In the genomic region with DNA sequence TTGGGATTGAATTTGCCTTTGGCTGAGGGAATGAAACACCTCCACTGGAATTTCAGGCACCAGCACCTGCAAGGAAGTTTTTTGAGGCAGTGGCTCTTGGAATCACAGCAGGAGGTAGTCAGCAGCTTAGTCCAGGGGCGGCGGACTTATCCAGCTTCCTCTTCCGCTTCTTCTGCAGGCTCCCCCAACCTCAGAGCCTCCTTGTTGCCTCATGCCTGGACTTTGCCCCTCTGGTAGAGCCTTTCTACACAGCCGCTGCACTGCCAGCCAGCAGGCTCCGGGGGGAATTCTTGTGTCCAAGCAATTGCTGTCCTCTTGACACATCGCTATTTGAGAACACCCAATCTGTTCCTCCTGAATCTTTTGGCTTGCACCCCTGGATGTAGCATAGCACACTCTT, we compare ENCODE assay signal across 1 cellular context.
TF ChIP-seq lines count a peak whose summit lies in the region.

No MANE protein-coding gene starts in this region.

TF ChIP-seq in HepG2, 621 proteins besides CTCF, POLR2A, EP300 and RAD21 (continued from another document and continues in another):
- TF ChIP-seq, protein P1, sequence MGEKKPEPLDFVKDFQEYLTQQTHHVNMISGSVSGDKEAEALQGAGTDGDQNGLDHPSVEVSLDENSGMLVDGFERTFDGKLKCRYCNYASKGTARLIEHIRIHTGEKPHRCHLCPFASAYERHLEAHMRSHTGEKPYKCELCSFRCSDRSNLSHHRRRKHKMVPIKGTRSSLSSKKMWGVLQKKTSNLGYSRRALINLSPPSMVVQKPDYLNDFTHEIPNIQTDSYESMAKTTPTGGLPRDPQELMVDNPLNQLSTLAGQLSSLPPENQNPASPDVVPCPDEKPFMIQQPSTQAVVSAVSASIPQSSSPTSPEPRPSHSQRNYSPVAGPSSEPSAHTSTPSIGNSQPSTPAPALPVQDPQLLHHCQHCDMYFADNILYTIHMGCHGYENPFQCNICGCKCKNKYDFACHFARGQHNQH (CRISPR knock-in tag; IDR thresholded peaks at IDR 0.05), result peak; percentile 47; the same call in 1 of the 2 replicates
- TF ChIP-seq, protein P2, sequence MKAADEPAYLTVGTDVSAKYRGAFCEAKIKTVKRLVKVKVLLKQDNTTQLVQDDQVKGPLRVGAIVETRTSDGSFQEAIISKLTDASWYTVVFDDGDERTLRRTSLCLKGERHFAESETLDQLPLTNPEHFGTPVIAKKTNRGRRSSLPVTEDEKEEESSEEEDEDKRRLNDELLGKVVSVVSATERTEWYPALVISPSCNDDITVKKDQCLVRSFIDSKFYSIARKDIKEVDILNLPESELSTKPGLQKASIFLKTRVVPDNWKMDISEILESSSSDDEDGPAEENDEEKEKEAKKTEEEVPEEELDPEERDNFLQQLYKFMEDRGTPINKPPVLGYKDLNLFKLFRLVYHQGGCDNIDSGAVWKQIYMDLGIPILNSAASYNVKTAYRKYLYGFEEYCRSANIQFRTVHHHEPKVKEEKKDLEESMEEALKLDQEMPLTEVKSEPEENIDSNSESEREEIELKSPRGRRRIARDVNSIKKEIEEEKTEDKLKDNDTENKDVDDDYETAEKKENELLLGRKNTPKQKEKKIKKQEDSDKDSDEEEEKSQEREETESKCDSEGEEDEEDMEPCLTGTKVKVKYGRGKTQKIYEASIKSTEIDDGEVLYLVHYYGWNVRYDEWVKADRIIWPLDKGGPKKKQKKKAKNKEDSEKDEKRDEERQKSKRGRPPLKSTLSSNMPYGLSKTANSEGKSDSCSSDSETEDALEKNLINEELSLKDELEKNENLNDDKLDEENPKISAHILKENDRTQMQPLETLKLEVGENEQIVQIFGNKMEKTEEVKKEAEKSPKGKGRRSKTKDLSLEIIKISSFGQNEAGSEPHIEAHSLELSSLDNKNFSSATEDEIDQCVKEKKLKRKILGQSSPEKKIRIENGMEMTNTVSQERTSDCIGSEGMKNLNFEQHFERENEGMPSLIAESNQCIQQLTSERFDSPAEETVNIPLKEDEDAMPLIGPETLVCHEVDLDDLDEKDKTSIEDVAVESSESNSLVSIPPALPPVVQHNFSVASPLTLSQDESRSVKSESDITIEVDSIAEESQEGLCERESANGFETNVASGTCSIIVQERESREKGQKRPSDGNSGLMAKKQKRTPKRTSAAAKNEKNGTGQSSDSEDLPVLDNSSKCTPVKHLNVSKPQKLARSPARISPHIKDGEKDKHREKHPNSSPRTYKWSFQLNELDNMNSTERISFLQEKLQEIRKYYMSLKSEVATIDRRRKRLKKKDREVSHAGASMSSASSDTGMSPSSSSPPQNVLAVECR (CRISPR knock-in tag; IDR thresholded peaks at IDR 0.05; ENCODE audit: borderline replicate concordance), result peak; percentile 63; the same call in 1 of the 2 replicates
- TF ChIP-seq ZMYM3 (CRISPR knock-in tag; IDR thresholded peaks at IDR 0.05), result 0 out of 2 replicates have a peak, but pooled peaks have one; percentile 19
- TF ChIP-seq, protein P3, sequence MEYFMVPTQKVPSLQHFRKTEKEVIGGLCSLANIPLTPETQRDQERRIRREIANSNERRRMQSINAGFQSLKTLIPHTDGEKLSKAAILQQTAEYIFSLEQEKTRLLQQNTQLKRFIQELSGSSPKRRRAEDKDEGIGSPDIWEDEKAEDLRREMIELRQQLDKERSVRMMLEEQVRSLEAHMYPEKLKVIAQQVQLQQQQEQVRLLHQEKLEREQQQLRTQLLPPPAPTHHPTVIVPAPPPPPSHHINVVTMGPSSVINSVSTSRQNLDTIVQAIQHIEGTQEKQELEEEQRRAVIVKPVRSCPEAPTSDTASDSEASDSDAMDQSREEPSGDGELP (IDR thresholded peaks at IDR 0.05; ENCODE audit: borderline replicate concordance, low read depth), result no peak; the same call in 1 of the 2 replicates
- no peak for TF ChIP-seq HDAC6 (IDR thresholded peaks at IDR 0.05; ENCODE audit: low read depth, low read length)
- TF ChIP-seq, protein P4, sequence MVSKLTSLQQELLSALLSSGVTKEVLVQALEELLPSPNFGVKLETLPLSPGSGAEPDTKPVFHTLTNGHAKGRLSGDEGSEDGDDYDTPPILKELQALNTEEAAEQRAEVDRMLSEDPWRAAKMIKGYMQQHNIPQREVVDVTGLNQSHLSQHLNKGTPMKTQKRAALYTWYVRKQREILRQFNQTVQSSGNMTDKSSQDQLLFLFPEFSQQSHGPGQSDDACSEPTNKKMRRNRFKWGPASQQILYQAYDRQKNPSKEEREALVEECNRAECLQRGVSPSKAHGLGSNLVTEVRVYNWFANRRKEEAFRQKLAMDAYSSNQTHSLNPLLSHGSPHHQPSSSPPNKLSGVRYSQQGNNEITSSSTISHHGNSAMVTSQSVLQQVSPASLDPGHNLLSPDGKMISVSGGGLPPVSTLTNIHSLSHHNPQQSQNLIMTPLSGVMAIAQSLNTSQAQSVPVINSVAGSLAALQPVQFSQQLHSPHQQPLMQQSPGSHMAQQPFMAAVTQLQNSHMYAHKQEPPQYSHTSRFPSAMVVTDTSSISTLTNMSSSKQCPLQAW (CRISPR knock-in tag; IDR thresholded peaks at IDR 0.05), result peak; percentile 74; the same call in 1 of the 2 replicates
- no peak for TF ChIP-seq ZNF761 (CRISPR knock-in tag; conservative IDR thresholded peaks at IDR 0.05)
- TF ChIP-seq THAP11 (CRISPR knock-in tag; IDR thresholded peaks at IDR 0.05), result peak; percentile 41; the same call in 1 of the 2 replicates
- no peak for TF ChIP-seq ZNF83 (CRISPR knock-in tag; IDR thresholded peaks at IDR 0.05; ENCODE audit: borderline replicate concordance)
- no peak for TF ChIP-seq ZNF317 (CRISPR knock-in tag; IDR thresholded peaks at IDR 0.05)
- TF ChIP-seq RFXANK (CRISPR knock-in tag; IDR thresholded peaks at IDR 0.05), result no peak
- TF ChIP-seq ZNF263 (CRISPR knock-in tag; IDR thresholded peaks at IDR 0.05), result 0 out of 2 replicates have a peak, but pooled peaks have one; percentile 44
- TF ChIP-seq NPAS2 (CRISPR knock-in tag; IDR thresholded peaks at IDR 0.05; ENCODE audit: borderline replicate concordance), result no peak
- TF ChIP-seq ZNF546 (CRISPR knock-in tag; conservative IDR thresholded peaks at IDR 0.05), result no peak
- 0 out of 2 replicates have a peak, but pooled peaks have one; percentile 62 for TF ChIP-seq KDM6A (CRISPR knock-in tag; IDR thresholded peaks at IDR 0.05; ENCODE audit: low read depth)
- no peak for TF ChIP-seq SYNCRIP (IDR thresholded peaks at IDR 0.05; ENCODE audit: insufficient read depth, low read depth, low read length)
- TF ChIP-seq ZNF777 (CRISPR knock-in tag; IDR thresholded peaks at IDR 0.05), result no peak
- peak; percentile 81; the same call in 1 of the 2 replicates for TF ChIP-seq ZNF292 (CRISPR knock-in tag; IDR thresholded peaks at IDR 0.05; ENCODE audit: borderline replicate concordance, low read depth)
- no peak for TF ChIP-seq NR1H2 (CRISPR knock-in tag; IDR thresholded peaks at IDR 0.05; ENCODE audit: borderline replicate concordance, low read depth)
- TF ChIP-seq PTBP1 (IDR thresholded peaks at IDR 0.05; ENCODE audit: low read depth, low read length, poor library complexity, severe bottlenecking), result no peak
- no peak for TF ChIP-seq ZNF616 (CRISPR knock-in tag; IDR thresholded peaks at IDR 0.05; ENCODE audit: low read depth)
- no peak for TF ChIP-seq ZNF484 (CRISPR knock-in tag; IDR thresholded peaks at IDR 0.05; ENCODE audit: borderline replicate concordance, low read depth)
- TF ChIP-seq, protein P5, sequence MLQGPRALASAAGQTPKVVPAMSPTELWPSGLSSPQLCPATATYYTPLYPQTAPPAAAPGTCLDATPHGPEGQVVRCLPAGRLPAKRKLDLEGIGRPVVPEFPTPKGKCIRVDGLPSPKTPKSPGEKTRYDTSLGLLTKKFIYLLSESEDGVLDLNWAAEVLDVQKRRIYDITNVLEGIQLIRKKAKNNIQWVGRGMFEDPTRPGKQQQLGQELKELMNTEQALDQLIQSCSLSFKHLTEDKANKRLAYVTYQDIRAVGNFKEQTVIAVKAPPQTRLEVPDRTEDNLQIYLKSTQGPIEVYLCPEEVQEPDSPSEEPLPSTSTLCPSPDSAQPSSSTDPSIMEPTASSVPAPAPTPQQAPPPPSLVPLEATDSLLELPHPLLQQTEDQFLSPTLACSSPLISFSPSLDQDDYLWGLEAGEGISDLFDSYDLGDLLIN (CRISPR knock-in tag; IDR thresholded peaks at IDR 0.05; ENCODE audit: borderline replicate concordance), result no peak
- peak; percentile 86 for TF ChIP-seq SALL1 (CRISPR knock-in tag; IDR thresholded peaks at IDR 0.05)
- 0 out of 2 replicates have a peak, but pooled peaks have one; percentile 13 for TF ChIP-seq ZNF124 (CRISPR knock-in tag; IDR thresholded peaks at IDR 0.05)
- TF ChIP-seq ZNF713 (CRISPR knock-in tag; IDR thresholded peaks at IDR 0.05), result no peak
- TF ChIP-seq, protein P6, sequence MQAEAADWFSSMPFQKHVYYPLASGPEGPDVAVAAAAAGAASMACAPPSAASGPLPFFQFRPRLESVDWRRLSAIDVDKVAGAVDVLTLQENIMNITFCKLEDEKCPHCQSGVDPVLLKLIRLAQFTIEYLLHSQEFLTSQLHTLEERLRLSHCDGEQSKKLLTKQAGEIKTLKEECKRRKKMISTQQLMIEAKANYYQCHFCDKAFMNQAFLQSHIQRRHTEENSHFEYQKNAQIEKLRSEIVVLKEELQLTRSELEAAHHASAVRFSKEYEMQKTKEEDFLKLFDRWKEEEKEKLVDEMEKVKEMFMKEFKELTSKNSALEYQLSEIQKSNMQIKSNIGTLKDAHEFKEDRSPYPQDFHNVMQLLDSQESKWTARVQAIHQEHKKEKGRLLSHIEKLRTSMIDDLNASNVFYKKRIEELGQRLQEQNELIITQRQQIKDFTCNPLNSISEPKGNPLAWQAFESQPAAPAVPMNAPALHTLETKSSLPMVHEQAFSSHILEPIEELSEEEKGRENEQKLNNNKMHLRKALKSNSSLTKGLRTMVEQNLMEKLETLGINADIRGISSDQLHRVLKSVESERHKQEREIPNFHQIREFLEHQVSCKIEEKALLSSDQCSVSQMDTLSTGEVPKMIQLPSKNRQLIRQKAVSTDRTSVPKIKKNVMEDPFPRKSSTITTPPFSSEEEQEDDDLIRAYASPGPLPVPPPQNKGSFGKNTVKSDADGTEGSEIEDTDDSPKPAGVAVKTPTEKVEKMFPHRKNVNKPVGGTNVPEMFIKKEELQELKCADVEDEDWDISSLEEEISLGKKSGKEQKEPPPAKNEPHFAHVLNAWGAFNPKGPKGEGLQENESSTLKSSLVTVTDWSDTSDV (CRISPR knock-in tag; IDR thresholded peaks at IDR 0.05), result no peak
- TF ChIP-seq YEATS4 (CRISPR knock-in tag; IDR thresholded peaks at IDR 0.05; ENCODE audit: borderline replicate concordance), result peak; percentile 70; the same call in 1 of the 2 replicates
- no peak for TF ChIP-seq FOXA1 (IDR thresholded peaks at IDR 0.05)
- peak; percentile 34; the same call in 1 of the 2 replicates for TF ChIP-seq FOXA1 (CRISPR knock-in tag; IDR thresholded peaks at IDR 0.05)
- TF ChIP-seq SMAD3 (CRISPR knock-in tag; IDR thresholded peaks at IDR 0.05), result no peak
- TF ChIP-seq ZNF367 (CRISPR knock-in tag; IDR thresholded peaks at IDR 0.05; ENCODE audit: borderline replicate concordance), result no peak
- peak; percentile 55; the same call in 1 of the 2 replicates for TF ChIP-seq ZNF772 (CRISPR knock-in tag; IDR thresholded peaks at IDR 0.05)
- TF ChIP-seq IKZF1 (IDR thresholded peaks at IDR 0.05), result no peak
- TF ChIP-seq, protein P7, sequence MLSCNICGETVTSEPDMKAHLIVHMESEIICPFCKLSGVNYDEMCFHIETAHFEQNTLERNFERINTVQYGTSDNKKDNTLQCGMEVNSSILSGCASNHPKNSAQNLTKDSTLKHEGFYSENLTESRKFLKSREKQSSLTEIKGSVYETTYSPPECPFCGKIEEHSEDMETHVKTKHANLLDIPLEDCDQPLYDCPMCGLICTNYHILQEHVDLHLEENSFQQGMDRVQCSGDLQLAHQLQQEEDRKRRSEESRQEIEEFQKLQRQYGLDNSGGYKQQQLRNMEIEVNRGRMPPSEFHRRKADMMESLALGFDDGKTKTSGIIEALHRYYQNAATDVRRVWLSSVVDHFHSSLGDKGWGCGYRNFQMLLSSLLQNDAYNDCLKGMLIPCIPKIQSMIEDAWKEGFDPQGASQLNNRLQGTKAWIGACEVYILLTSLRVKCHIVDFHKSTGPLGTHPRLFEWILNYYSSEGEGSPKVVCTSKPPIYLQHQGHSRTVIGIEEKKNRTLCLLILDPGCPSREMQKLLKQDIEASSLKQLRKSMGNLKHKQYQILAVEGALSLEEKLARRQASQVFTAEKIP (CRISPR knock-in tag; IDR thresholded peaks at IDR 0.05; ENCODE audit: borderline replicate concordance), result no peak
- no peak for TF ChIP-seq ZNF773 (CRISPR knock-in tag; IDR thresholded peaks at IDR 0.05; ENCODE audit: borderline replicate concordance)
- no peak for TF ChIP-seq JDP2 (CRISPR knock-in tag; IDR thresholded peaks at IDR 0.05; ENCODE audit: borderline replicate concordance)
- no peak for TF ChIP-seq ZNF33A (CRISPR knock-in tag; IDR thresholded peaks at IDR 0.05; ENCODE audit: borderline replicate concordance)
- TF ChIP-seq ZNF430 (CRISPR knock-in tag; IDR thresholded peaks at IDR 0.05), result no peak
- TF ChIP-seq, protein P8, sequence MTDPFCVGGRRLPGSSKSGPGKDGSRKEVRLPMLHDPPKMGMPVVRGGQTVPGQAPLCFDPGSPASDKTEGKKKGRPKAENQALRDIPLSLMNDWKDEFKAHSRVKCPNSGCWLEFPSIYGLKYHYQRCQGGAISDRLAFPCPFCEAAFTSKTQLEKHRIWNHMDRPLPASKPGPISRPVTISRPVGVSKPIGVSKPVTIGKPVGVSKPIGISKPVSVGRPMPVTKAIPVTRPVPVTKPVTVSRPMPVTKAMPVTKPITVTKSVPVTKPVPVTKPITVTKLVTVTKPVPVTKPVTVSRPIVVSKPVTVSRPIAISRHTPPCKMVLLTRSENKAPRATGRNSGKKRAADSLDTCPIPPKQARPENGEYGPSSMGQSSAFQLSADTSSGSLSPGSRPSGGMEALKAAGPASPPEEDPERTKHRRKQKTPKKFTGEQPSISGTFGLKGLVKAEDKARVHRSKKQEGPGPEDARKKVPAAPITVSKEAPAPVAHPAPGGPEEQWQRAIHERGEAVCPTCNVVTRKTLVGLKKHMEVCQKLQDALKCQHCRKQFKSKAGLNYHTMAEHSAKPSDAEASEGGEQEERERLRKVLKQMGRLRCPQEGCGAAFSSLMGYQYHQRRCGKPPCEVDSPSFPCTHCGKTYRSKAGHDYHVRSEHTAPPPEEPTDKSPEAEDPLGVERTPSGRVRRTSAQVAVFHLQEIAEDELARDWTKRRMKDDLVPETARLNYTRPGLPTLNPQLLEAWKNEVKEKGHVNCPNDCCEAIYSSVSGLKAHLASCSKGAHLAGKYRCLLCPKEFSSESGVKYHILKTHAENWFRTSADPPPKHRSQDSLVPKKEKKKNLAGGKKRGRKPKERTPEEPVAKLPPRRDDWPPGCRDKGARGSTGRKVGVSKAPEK (CRISPR knock-in tag; IDR thresholded peaks at IDR 0.05; ENCODE audit: borderline replicate concordance), result no peak
- TF ChIP-seq, protein P9, sequence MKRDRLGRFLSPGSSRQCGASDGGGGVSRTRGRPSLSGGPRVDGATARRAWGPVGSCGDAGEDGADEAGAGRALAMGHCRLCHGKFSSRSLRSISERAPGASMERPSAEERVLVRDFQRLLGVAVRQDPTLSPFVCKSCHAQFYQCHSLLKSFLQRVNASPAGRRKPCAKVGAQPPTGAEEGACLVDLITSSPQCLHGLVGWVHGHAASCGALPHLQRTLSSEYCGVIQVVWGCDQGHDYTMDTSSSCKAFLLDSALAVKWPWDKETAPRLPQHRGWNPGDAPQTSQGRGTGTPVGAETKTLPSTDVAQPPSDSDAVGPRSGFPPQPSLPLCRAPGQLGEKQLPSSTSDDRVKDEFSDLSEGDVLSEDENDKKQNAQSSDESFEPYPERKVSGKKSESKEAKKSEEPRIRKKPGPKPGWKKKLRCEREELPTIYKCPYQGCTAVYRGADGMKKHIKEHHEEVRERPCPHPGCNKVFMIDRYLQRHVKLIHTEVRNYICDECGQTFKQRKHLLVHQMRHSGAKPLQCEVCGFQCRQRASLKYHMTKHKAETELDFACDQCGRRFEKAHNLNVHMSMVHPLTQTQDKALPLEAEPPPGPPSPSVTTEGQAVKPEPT (CRISPR knock-in tag; IDR thresholded peaks at IDR 0.05; ENCODE audit: low read depth), result no peak
- no peak for TF ChIP-seq MAZ (IDR thresholded peaks at IDR 0.05; ENCODE audit: borderline replicate concordance, low read depth, low read length)
- 0 out of 2 replicates have a peak, but pooled peaks have one; percentile 23 for TF ChIP-seq MAZ (CRISPR knock-in tag; IDR thresholded peaks at IDR 0.05; ENCODE audit: low read depth)
- TF ChIP-seq ZEB1 (IDR thresholded peaks at IDR 0.05; ENCODE audit: insufficient replicate concordance, low read depth), result no peak
